Comparison of ENCODE assay signal across 1 cellular context in the genomic region with DNA sequence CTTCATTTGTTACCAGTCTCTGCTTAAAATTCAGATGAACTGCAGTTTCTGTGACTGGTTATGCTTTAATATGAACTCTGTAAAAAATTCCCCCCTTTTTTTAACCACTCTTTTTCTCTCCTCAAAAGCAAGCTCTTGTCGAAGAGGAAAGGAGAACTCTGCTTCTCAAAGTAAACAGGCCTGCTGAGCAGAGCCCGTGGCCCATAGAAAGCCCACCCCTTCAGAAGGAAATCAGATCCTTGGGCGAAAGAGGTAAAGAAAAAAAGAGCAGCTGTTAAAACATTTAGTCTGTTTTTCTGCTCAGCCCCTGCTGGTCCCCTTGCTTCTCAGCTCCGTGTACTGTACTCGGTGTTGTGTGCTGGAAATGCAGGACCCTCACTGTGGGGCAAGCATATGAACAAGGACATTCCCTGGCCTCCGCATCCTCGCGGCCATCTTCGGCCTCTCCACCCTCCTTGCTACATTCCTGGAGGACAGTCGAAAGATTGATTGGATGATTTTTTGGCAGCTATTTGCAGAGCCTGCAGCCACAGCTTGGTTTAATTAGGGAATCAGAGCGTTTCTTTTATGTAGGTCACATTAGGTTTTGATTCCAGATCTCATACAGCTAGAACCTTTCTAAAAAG.
TF ChIP-seq lines count a peak whose summit lies in the region.

No MANE protein-coding gene starts in this region.

TF ChIP-seq in WTC11, 78 proteins besides CTCF, POLR2A, EP300 and RAD21 (continued from another document):
- TF ChIP-seq, protein P1, sequence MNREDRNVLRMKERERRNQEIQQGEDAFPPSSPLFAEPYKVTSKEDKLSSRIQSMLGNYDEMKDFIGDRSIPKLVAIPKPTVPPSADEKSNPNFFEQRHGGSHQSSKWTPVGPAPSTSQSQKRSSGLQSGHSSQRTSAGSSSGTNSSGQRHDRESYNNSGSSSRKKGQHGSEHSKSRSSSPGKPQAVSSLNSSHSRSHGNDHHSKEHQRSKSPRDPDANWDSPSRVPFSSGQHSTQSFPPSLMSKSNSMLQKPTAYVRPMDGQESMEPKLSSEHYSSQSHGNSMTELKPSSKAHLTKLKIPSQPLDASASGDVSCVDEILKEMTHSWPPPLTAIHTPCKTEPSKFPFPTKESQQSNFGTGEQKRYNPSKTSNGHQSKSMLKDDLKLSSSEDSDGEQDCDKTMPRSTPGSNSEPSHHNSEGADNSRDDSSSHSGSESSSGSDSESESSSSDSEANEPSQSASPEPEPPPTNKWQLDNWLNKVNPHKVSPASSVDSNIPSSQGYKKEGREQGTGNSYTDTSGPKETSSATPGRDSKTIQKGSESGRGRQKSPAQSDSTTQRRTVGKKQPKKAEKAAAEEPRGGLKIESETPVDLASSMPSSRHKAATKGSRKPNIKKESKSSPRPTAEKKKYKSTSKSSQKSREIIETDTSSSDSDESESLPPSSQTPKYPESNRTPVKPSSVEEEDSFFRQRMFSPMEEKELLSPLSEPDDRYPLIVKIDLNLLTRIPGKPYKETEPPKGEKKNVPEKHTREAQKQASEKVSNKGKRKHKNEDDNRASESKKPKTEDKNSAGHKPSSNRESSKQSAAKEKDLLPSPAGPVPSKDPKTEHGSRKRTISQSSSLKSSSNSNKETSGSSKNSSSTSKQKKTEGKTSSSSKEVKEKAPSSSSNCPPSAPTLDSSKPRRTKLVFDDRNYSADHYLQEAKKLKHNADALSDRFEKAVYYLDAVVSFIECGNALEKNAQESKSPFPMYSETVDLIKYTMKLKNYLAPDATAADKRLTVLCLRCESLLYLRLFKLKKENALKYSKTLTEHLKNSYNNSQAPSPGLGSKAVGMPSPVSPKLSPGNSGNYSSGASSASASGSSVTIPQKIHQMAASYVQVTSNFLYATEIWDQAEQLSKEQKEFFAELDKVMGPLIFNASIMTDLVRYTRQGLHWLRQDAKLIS (CRISPR knock-in tag; IDR thresholded peaks at IDR 0.05; ENCODE audit: borderline replicate concordance): no peak
